In genomic region chr4:40328383-40328782, GRCh38 we compare ENCODE assay signal across 1 cellular context.
TF ChIP-seq lines count a peak whose summit lies in the region.

No MANE protein-coding gene starts in this region.

TF ChIP-seq in A549, 52 proteins besides CTCF, POLR2A, EP300 and RAD21:
- TF ChIP-seq MAFK (IDR thresholded peaks at IDR 0.05; ENCODE audit: partially characterized antibody) = no peak
- TF ChIP-seq CBX8 (IDR thresholded peaks at IDR 0.05) = no peak
- TF ChIP-seq TFCP2L1 (CRISPR knock-in tag; IDR thresholded peaks at IDR 0.05) = no peak
- no peak for TF ChIP-seq RARB (CRISPR knock-in tag; IDR thresholded peaks at IDR 0.05)
- no peak for TF ChIP-seq NFE2L2 (conservative IDR thresholded peaks at IDR 0.05; ENCODE audit: low read length)
- no peak for TF ChIP-seq FOXS1 (CRISPR knock-in tag; IDR thresholded peaks at IDR 0.05)
- TF ChIP-seq ESRRA (IDR thresholded peaks at IDR 0.05; ENCODE audit: borderline replicate concordance, low read length) = no peak
- no peak for TF ChIP-seq HMGXB4 (CRISPR knock-in tag; IDR thresholded peaks at IDR 0.05; ENCODE audit: borderline replicate concordance)
- TF ChIP-seq HOXA7 (CRISPR knock-in tag; IDR thresholded peaks at IDR 0.05) = no peak
- no peak for TF ChIP-seq NPAS2 (CRISPR knock-in tag; IDR thresholded peaks at IDR 0.05; ENCODE audit: borderline replicate concordance)
- no peak for TF ChIP-seq MAX (IDR thresholded peaks at IDR 0.05)
- TF ChIP-seq CHD2 (IDR thresholded peaks at IDR 0.05; ENCODE audit: low read length, partially characterized antibody) = no peak
- TF ChIP-seq SMC3 (IDR thresholded peaks at IDR 0.05) = no peak
- no peak for TF ChIP-seq ZNF302 (CRISPR knock-in tag; IDR thresholded peaks at IDR 0.05)
